12 cellular contexts compared by ENCODE assay signal in the genomic region with DNA sequence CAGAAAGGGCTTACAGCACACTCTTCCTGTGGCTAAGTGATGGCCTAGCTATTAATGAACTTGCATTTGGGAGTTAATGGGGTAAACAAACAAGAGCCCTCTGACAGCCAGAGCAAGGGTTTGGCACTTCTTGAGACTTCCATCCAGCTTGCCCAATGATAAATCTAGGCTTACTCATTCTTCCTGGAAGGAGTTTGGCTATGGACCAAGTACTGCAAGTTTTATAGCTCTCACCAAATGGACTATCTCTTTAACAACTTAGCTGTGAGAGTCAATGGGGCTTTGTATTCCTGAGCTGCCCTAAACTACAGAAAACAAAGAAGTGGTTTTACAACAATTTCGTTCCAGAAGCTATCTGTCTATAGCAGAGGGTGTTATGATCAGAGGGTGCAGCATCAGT. TPM values are rescaled to one million over a fixed set of nuclear protein-coding genes. Genes with fewer than 3 reads are reported as not detected.
A peak's percentile ranks its signal among the peaks of the same experiment; 100 is the strongest.
DNase-seq lines count a peak whose midpoint lies in the region; TF ChIP-seq lines count a peak whose summit lies in the region.
"Had no signal": no experiment of that assay in that cellular context is flagged by ENCODE, and none has a peak within 500 bp of the region (broad histone marks: within the 10 kb centered on the region; RNA-seq: fewer than 3 reads in every experiment).

No MANE protein-coding gene starts in this region.

- WGBS in thyroid gland, 2 donors: 31 to 38% methylated on average over 1 of the region's 1 CpG

- intact Hi-C loops in thyroid gland (cut with DNase I): no loop called here

- no peaks in the 10 kb centered on the region for H3K36me3 ChIP-seq in thyroid gland
- H3K36me3 ChIP-seq: HAP-1, WERI-Rb-1 had no signal

- H3K27ac ChIP-seq in thyroid gland: no peak overlapping the region
- H3K27ac ChIP-seq: WERI-Rb-1 had no signal

- no peaks in the 10 kb centered on the region for H3K27me3 ChIP-seq in thyroid gland

- H3K9me3 ChIP-seq in thyroid gland: no peaks in the 10 kb centered on the region
- H3K9me3 ChIP-seq: HAP-1 had no signal

- TF ChIP-seq CTCF in thyroid gland (IDR thresholded peaks at IDR 0.05): no peak

- H3K4me1 ChIP-seq in thyroid gland: peaks cover 0 to 3% of the 10 kb centered on the region in 2 donors
- H3K4me1 ChIP-seq: HAP-1 had no signal

- no peak for TF ChIP-seq POLR2A in thyroid gland (IDR thresholded peaks at IDR 0.05)

- no peak overlapping the region for H3K4me3 ChIP-seq in thyroid gland (replicated peaks in 1 of 3)
- H3K4me3 ChIP-seq: HAP-1 had no signal

- DNase-seq in NCI-H1105 treated with DMSO at 0.1 percent for 48 hours (lab: John Stamatoyannopoulos, UW) (peak; percentile 36), NCI-H1105 (lab: John Stamatoyannopoulos, UW) (no peak), amniotic epithelial cell (ENCODE audit: low read depth) (peak; percentile 86), glomerular visceral epithelial cell (ENCODE audit: extremely low spot score) (peak; percentile 8), superior temporal gyrus (ENCODE audit: extremely low spot score) (peak; percentile 22), thyroid gland (no peak)
- no peak for DNase-seq in activated CD4-positive, alpha-beta T cell treated with anti-CD3 and anti-CD28 coated beads, Interleukin-2, amount 50 U/mL, for 48 hours
- DNase-seq in activated naive CD4-positive, alpha-beta T cell treated with Interleukin-2 at 50 U/mL for 16 hours: no peak
- DNase-seq: 8988T, NCI-H1694 treated with DMSO at 0.1 percent for 48 hours, WERI-Rb-1 had no signal

RNA-seq across cellular contexts. Expression of gene PI3, which starts 16.7 kb away (rescaled TPM):
- total RNA-seq in thyroid gland: not detected

RNA-seq across cellular contexts. Expression of gene WFDC12, which starts 33.7 kb away (rescaled TPM):
- total RNA-seq in thyroid gland: not detected

RNA-seq across cellular contexts. Expression of gene WFDC5, which starts 43.0 kb away (rescaled TPM):
- not detected for total RNA-seq in thyroid gland

RNA-seq across cellular contexts. Expression of gene SEMG1, which starts 48.9 kb away (rescaled TPM):
- not detected for total RNA-seq in thyroid gland

RNA-seq across cellular contexts. Expression of gene KCNS1, which starts 57.0 kb away (rescaled TPM):
- total RNA-seq in thyroid gland: under 1 TPM in 2 of 4 donors, not detected in 2; 0.20 to 0.78 TPM

Comparison
In these comparisons a context has a peak if more than half of its experiments do, and no peak if none do; other contexts are left out.
1. DNase-seq: peak in NCI-H1105 treated with DMSO at 0.1 percent for 48 hours (single experiment), amniotic epithelial cell (single experiment), glomerular visceral epithelial cell (single experiment) and superior temporal gyrus (single experiment); none in NCI-H1105 (single experiment), activated CD4-positive, alpha-beta T cell treated with anti-CD3 and anti-CD28 coated beads, Interleukin-2, amount 50 U/mL, for 48 hours (0 of 2), activated naive CD4-positive, alpha-beta T cell treated with Interleukin-2 at 50 U/mL for 16 hours (single experiment) and thyroid gland (0 of 2).